Comparison of ENCODE assay signal across 8 cellular contexts in the genomic region with DNA sequence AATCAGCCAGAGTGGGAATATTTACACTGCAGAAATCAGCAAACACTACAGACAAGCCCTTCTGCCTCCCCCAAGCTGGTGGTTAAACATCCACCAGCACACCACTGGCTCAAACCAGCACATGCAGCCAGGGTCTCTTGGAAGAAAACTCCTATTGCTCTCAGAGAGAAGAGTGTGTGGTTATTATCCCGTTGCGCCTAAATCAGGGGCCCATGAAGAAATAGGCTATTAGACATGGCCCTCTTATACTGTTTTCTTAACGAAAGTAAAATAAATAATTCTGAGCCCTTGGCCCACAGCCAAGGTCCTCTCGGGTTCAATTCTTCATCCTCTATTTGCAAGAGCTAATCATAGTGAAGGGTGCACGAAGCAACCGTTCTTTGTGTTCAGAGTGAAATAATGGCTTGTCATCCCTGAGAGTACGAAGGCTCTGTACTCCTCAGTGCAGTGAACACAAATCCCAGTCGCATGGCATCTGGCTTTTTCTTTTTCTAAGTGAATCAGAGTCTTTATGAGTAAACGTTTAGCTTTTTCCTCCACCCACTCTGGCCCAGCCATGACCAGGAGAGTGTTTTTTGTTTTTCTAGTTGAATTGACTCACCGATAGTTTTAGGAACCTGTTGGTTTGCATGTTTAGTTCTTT. TPM values are rescaled to one million over a fixed set of nuclear protein-coding genes. Genes with fewer than 3 reads are reported as not detected.
A peak's percentile ranks its signal among the peaks of the same experiment; 100 is the strongest.
DNase-seq lines count a peak whose midpoint lies in the region; ATAC-seq and TF ChIP-seq lines count a peak whose summit lies in the region.

No MANE protein-coding gene starts in this region.

- H3K4me1 ChIP-seq in mucosa of descending colon (ENCODE audit: low read depth) = no peaks in the 10 kb centered on the region

- ATAC-seq in GM21786 (IDR thresholded peaks at IDR 0.05; ENCODE audit: unreplicated experiment) = peak; percentile 75
- ATAC-seq in mucosa of descending colon = peak; percentile 51

- H3K27ac Mint-ChIP-seq in activated T-helper 1 cell treated with anti-CD3 and anti-CD28 coated beads, Interleukin-12 subunit alpha, Interleukin-12 subunit beta, Interleukin-2, Interleukin-4 antibody, amounts not matched to agents 30 ng/mL and 10 ng/mL and 1 ng/mL, durations not matched to agents 14 hours and 24 hours and 36 hours = peak overlapping the region; percentile 81

- H3K27me3 Mint-ChIP-seq in activated T-helper 1 cell treated with anti-CD3 and anti-CD28 coated beads, Interleukin-12 subunit alpha, Interleukin-12 subunit beta, Interleukin-2, Interleukin-4 antibody, amounts not matched to agents 30 ng/mL and 10 ng/mL and 1 ng/mL, durations not matched to agents 14 hours and 24 hours and 36 hours (ENCODE audit: insufficient read depth) = peaks cover 1% of the 10 kb centered on the region

- TF ChIP-seq CTCF in GM12865 (IDR thresholded peaks at IDR 0.05; ENCODE audit: insufficient read depth, low read depth, low read length, missing control alignments) (no peak), mucosa of descending colon (IDR thresholded peaks at IDR 0.05) (no peak)

- H3K4me3 Mint-ChIP-seq in activated T-helper 1 cell treated with anti-CD3 and anti-CD28 coated beads, Interleukin-12 subunit alpha, Interleukin-12 subunit beta, Interleukin-2, Interleukin-4 antibody, amounts not matched to agents 30 ng/mL and 10 ng/mL and 1 ng/mL, durations not matched to agents 14 hours and 24 hours and 36 hours = no peak overlapping the region

- peaks cover 31% of the 10 kb centered on the region for H3K4me1 Mint-ChIP-seq in activated T-helper 1 cell treated with anti-CD3 and anti-CD28 coated beads, Interleukin-12 subunit alpha, Interleukin-12 subunit beta, Interleukin-2, Interleukin-4 antibody, amounts not matched to agents 30 ng/mL and 10 ng/mL and 1 ng/mL, durations not matched to agents 14 hours and 24 hours and 36 hours (ENCODE audit: low read depth)

- no peaks in the 10 kb centered on the region for H3K27me3 ChIP-seq in MG63

- H3K4me3 ChIP-seq in GM12865 (ENCODE audit: low read depth, low read length) (peak overlapping the region; percentile 22), MG63 (no peak overlapping the region), mucosa of descending colon (no peak overlapping the region)

- H3K9me3 ChIP-seq in MG63 = no peaks in the 10 kb centered on the region
- no peaks in the 10 kb centered on the region for H3K9me3 ChIP-seq in mucosa of descending colon

- no peaks in the 10 kb centered on the region for H3K36me3 ChIP-seq in MG63
- H3K36me3 ChIP-seq in mucosa of descending colon (ENCODE audit: low read depth) = no peaks in the 10 kb centered on the region

- peaks cover 4% of the 10 kb centered on the region for H3K9me3 Mint-ChIP-seq in activated T-helper 1 cell treated with anti-CD3 and anti-CD28 coated beads, Interleukin-12 subunit alpha, Interleukin-12 subunit beta, Interleukin-2, Interleukin-4 antibody, amounts not matched to agents 30 ng/mL and 10 ng/mL and 1 ng/mL, durations not matched to agents 14 hours and 24 hours and 36 hours

- intact Hi-C loops in activated T-helper 1 cell treated with anti-CD3 and anti-CD28 coated beads, Interleukin-12 subunit alpha, Interleukin-12 subunit beta, Interleukin-2, Interleukin-4 antibody, amounts not matched to agents 30 ng/mL and 10 ng/mL and 1 ng/mL, durations not matched to agents 14 hours and 24 hours and 36 hours (cut with micrococcal nuclease) = loop anchor here (1.0 to 5.0 kb wide), 8 partner anchors 10 to 246 kb away; no protein-coding TSS in a partner anchor
- intact Hi-C loops in mucosa of descending colon (cut with DNase I, micrococcal nuclease) = no loop called here

- DNase-seq in GM12865 (ENCODE audit: low read depth) = peak; percentile 84
- DNase-seq in MG63 = peak; percentile 26
- DNase-seq in activated T-helper 1 cell treated with anti-CD3 and anti-CD28 coated beads, Interleukin-12 subunit alpha, Interleukin-12 subunit beta, Interleukin-2, Interleukin-4 antibody, amounts not matched to agents 30 ng/mL and 10 ng/mL and 1 ng/mL, durations not matched to agents 14 hours and 24 hours and 36 hours (ENCODE audit: low spot score) = no peak
- DNase-seq in mucosa of descending colon = no peak
- no peak for DNase-seq in germinal center (ENCODE audit: low spot score)
- DNase-seq in AML-193 (lab: John Stamatoyannopoulos, UW) = no peak
- DNase-seq in foreskin melanocyte = no peak

- H3K36me3 Mint-ChIP-seq in activated T-helper 1 cell treated with anti-CD3 and anti-CD28 coated beads, Interleukin-12 subunit alpha, Interleukin-12 subunit beta, Interleukin-2, Interleukin-4 antibody, amounts not matched to agents 30 ng/mL and 10 ng/mL and 1 ng/mL, durations not matched to agents 14 hours and 24 hours and 36 hours (ENCODE audit: low read depth) = no peaks in the 10 kb centered on the region

RNA-seq across cellular contexts. Expression of a gene that starts 33.4 kb away (rescaled TPM):
- 0.66 TPM in 1 of 2 replicates, not detected in the other for total RNA-seq in MG63 (2014; rRNA removed; shearing (Covaris generic); ENCODE audit: low replicate concordance)
- total RNA-seq in activated T-helper 1 cell treated with anti-CD3 and anti-CD28 coated beads, Interleukin-12 subunit alpha, Interleukin-12 subunit beta, Interleukin-2, Interleukin-4 antibody, amounts not matched to agents 30 ng/mL and 10 ng/mL and 1 ng/mL, durations not matched to agents 14 hours and 24 hours and 36 hours = 20.3 and 21.4 TPM in 2 replicates
- 100 to 1,000 TPM; 144 to 309 (median 258) TPM for total RNA-seq in mucosa of descending colon

Comparison
In these comparisons a context has a peak if more than half of its experiments do, and no peak if none do; other contexts are left out.
1. DNase-seq: peak in GM12865 (single experiment) and MG63 (single experiment); none in activated T-helper 1 cell treated with anti-CD3 and anti-CD28 coated beads, Interleukin-12 subunit alpha, Interleukin-12 subunit beta, Interleukin-2, Interleukin-4 antibody, amounts not matched to agents 30 ng/mL and 10 ng/mL and 1 ng/mL, durations not matched to agents 14 hours and 24 hours and 36 hours (single experiment), mucosa of descending colon (0 of 3), germinal center (single experiment), AML-193 (0 of 2) and foreskin melanocyte (single experiment).
2. RNA of a gene that starts 33.4 kb away (total RNA-seq): 144 to 309 TPM in mucosa of descending colon and 20.3 to 21.4 TPM in activated T-helper 1 cell treated with anti-CD3 and anti-CD28 coated beads, Interleukin-12 subunit alpha, Interleukin-12 subunit beta, Interleukin-2, Interleukin-4 antibody, amounts not matched to agents 30 ng/mL and 10 ng/mL and 1 ng/mL, durations not matched to agents 14 hours and 24 hours and 36 hours; 0.66 TPM in MG63; every median in the first group is over 10 times any median in the second.